In genomic region chr5:56471707-56472106, GRCh38 we compare ENCODE assay signal across 23 cellular contexts.
DNase-seq lines count a peak whose midpoint lies in the region; ATAC-seq, FAIRE-seq and TF ChIP-seq lines count a peak whose summit lies in the region.
"Had no signal": no experiment of that assay in that cellular context is flagged by ENCODE, and none has a peak within 500 bp of the region (broad histone marks: within the 10 kb centered on the region; RNA-seq: fewer than 3 reads in every experiment).

No MANE protein-coding gene starts in this region.

- H3K4me2 ChIP-seq in HepG2 (ENCODE audit: low read depth, low read length) (no peak overlapping the region), mesenchymal stem cell (ENCODE audit: low read length, poor library complexity, severe bottlenecking) (no peak overlapping the region)
- H3K4me2 ChIP-seq: GM23338 had no signal

- no TSS peak for BruUV-seq in HepG2 (replicated peaks; lab: Mats Ljungman, UMichigan)

- no peak overlapping the region for H4K91ac ChIP-seq in mesenchymal stem cell (ENCODE audit: low read length)

- POLR2A ChIA-PET in HepG2 (lab: Yijun Ruan, JAX): interaction anchor here (1.1 to 1.7 kb wide), 2 partner anchors 25 to 143 kb away, joined by 3 to 4 read pairs; no protein-coding TSS in a partner anchor

- no peak overlapping the region for H3K4ac ChIP-seq in mesenchymal stem cell (ENCODE audit: low read depth in 1 of 2, low read length in 2 of 2)

- FAIRE-seq in HepG2 (lab: Jason Lieb, UNC): peak; percentile 60
- FAIRE-seq: A204.1, G401.6, GM12892 had no signal

- H3K9me3 ChIP-seq in HepG2 (ENCODE audit: low read length) (no peaks in the 10 kb centered on the region), right lobe of liver (no peaks in the 10 kb centered on the region), mesenchymal stem cell (ENCODE audit: control insufficient read depth, low read length) (no peaks in the 10 kb centered on the region), colonic mucosa (no peaks in the 10 kb centered on the region)
- H3K9me3 ChIP-seq: BE2C had no signal

- no peak overlapping the region for H3K23ac ChIP-seq in mesenchymal stem cell (ENCODE audit: low read length in 2 of 2)

- H2BK5ac ChIP-seq in mesenchymal stem cell (ENCODE audit: low read depth, low read length, poor library complexity, severe bottlenecking): no peak overlapping the region

- TF ChIP-seq RAD21 in HepG2 (CRISPR knock-in tag; IDR thresholded peaks at IDR 0.05): no peak

- H3K9me3 Mint-ChIP-seq in immature natural killer cell: no peaks in the 10 kb centered on the region
- H3K9me3 Mint-ChIP-seq: CD4-positive, alpha-beta T cell; CD8-positive, alpha-beta memory T cell; GM23338; H9 had no signal

- H3K27ac ChIP-seq in HepG2 (ENCODE audit: extremely low read length, insufficient read depth, low read length) (no peak overlapping the region), right lobe of liver (no peak overlapping the region), mesenchymal stem cell (ENCODE audit: low read length, poor library complexity, severe bottlenecking) (no peak overlapping the region), colonic mucosa (no peak overlapping the region)
- H3K27ac ChIP-seq: 22Rv1; BLaER1 treated with 17β-estradiol and CSF1 and Interleukin-3, amounts not matched to agents 10 nM and 100 nM had no signal

- 94% methylated on average over 2 of the region's 2 CpGs for WGBS in HepG2 (ENCODE audit: low lambda C conversion rate)
- 83% methylated on average over 2 of the region's 2 CpGs for WGBS in right lobe of liver (ENCODE audit: insufficient coverage, low coverage, low lambda C conversion rate, missing lambda C conversion rate)
- WGBS in mesenchymal stem cell: 83% methylated on average over 2 of the region's 2 CpGs

- H3K18ac ChIP-seq in mesenchymal stem cell (ENCODE audit: low read depth in 1 of 2, low read length in 2 of 2): no peak overlapping the region

- H3K27ac Mint-ChIP-seq in immature natural killer cell: no peak overlapping the region
- H3K27ac Mint-ChIP-seq: CD4-positive, alpha-beta T cell; CD8-positive, alpha-beta memory T cell; GM23338; H9 had no signal

- H4K8ac ChIP-seq in mesenchymal stem cell (ENCODE audit: low read length): no peak overlapping the region

- TF ChIP-seq POLR2A in HepG2 (IDR thresholded peaks at IDR 0.05; ENCODE audit: insufficient read depth in 1 of 2, low read depth in 2 of 2, low read length in 2 of 2): no peak
- TF ChIP-seq POLR2A in right lobe of liver (IDR thresholded peaks at IDR 0.05): no peak

- intact Hi-C loops in HepG2 (cut with micrococcal nuclease; ENCODE audit: unreplicated experiment) (no loop called here), right lobe of liver (cut with DNase I) (no loop called here), colonic mucosa (cut with DNase I) (no loop called here), left cardiac atrium (cut with DNase I) (no loop called here)

- no peaks in the 10 kb centered on the region for H3K79me2 ChIP-seq in HepG2 (ENCODE audit: insufficient read depth, low read length)

- no peaks in the 10 kb centered on the region; a peak in 1 of 5 replicates for H3K36me3 ChIP-seq in HepG2 (replicated peaks in 1 of 2; ENCODE audit: control insufficient read depth in 1 of 2, insufficient read depth in 2 of 2, low read length in 2 of 2)
- H3K36me3 ChIP-seq in right lobe of liver: no peaks in the 10 kb centered on the region
- H3K36me3 ChIP-seq in mesenchymal stem cell (ENCODE audit: control insufficient read depth in 1 of 2, insufficient read depth in 2 of 2, low read depth in 1 of 2, low read length in 2 of 2): no peaks in the 10 kb centered on the region
- H3K36me3 ChIP-seq in colonic mucosa: no peaks in the 10 kb centered on the region
- H3K36me3 ChIP-seq: BE2C; BLaER1 treated with 17β-estradiol and CSF1 and Interleukin-3, amounts not matched to agents 10 nM and 100 nM had no signal

- peak overlapping the region; percentile 37 to 63 for H2BK12ac ChIP-seq in mesenchymal stem cell (ENCODE audit: low read length in 2 of 2)

- DNase-seq in HepG2 (ENCODE audit: low spot score): peak; percentile 35
- DNase-seq in right lobe of liver: no peak
- DNase-seq in astrocyte of the hippocampus (ENCODE audit: low read depth, low spot score): peak; percentile 18
- no peak for DNase-seq in mesenchymal stem cell
- no peak for DNase-seq in NCI-H2196 (lab: John Stamatoyannopoulos, UW; ENCODE audit: unreplicated experiment)
- DNase-seq in colonic mucosa: no peak
- no peak for DNase-seq in left cardiac atrium
- no peak for DNase-seq in immature natural killer cell
- DNase-seq: BE2C; Calu3; CD4-positive, alpha-beta T cell; CD8-positive, alpha-beta memory T cell; DMS53; DMS79 treated with DMSO at 0.1 percent for 48 hours; H9 had no signal

- H2AFZ ChIP-seq in HepG2 (ENCODE audit: low read length) (no peak overlapping the region), mesenchymal stem cell (ENCODE audit: low read depth, low read length) (no peak overlapping the region)
- H2AFZ ChIP-seq: GM23338 had no signal

- no peak overlapping the region for H3K4me3 Mint-ChIP-seq in immature natural killer cell
- H3K4me3 Mint-ChIP-seq: CD14-positive monocyte; CD4-positive, alpha-beta T cell; CD8-positive, alpha-beta memory T cell; GM23338; H9 had no signal

- no peaks in the 10 kb centered on the region for H3K36me3 Mint-ChIP-seq in immature natural killer cell
- H3K36me3 Mint-ChIP-seq: CD8-positive, alpha-beta memory T cell had no signal

- peaks cover 0 to 2% (median 0%) of the 10 kb centered on the region in 3 donors for H3K27me3 Mint-ChIP-seq in immature natural killer cell (ENCODE audit: low read depth in 3 of 3)
- H3K27me3 Mint-ChIP-seq: CD4-positive, alpha-beta T cell had no signal

- CTCF ChIA-PET in HepG2 (lab: Yijun Ruan, JAX; ENCODE audit: low intra/inter-chr PET ratio, low total read pairs): no interaction called here

- no peak overlapping the region for H2BK15ac ChIP-seq in mesenchymal stem cell (ENCODE audit: low read depth, poor library complexity, severe bottlenecking)

- H3K14ac ChIP-seq in mesenchymal stem cell (ENCODE audit: low read length in 2 of 2): no peak overlapping the region

- no peaks in the 10 kb centered on the region for H4K20me1 ChIP-seq in HepG2 (ENCODE audit: insufficient read depth, low read length)
- H4K20me1 ChIP-seq: BLaER1 treated with 17β-estradiol and CSF1 and Interleukin-3, amounts not matched to agents 10 nM and 100 nM had no signal

- TF ChIP-seq CTCF in HepG2 (CRISPR knock-in tag; IDR thresholded peaks at IDR 0.05) (no peak), right lobe of liver (IDR thresholded peaks at IDR 0.05) (no peak), colonic mucosa (IDR thresholded peaks at IDR 0.05) (no peak)

- H3K4me3 ChIP-seq in HepG2 (replicated peaks in 1 of 3; ENCODE audit: insufficient read depth in 1 of 3, low read depth in 2 of 3, low read length in 3 of 3) (no peak overlapping the region), right lobe of liver (no peak overlapping the region), mesenchymal stem cell (ENCODE audit: insufficient read depth in 1 of 2, low read depth in 1 of 2, low read length in 2 of 2) (no peak overlapping the region), colonic mucosa (no peak overlapping the region)
- H3K4me3 ChIP-seq: BLaER1 treated with 17β-estradiol and CSF1 and Interleukin-3, amounts not matched to agents 10 nM and 100 nM; GM23338 had no signal

- TF ChIP-seq EP300 in HepG2 (IDR thresholded peaks at IDR 0.05; ENCODE audit: low read depth in 2 of 2, low read length in 2 of 2) (no peak), HepG2 (CRISPR knock-in tag; IDR thresholded peaks at IDR 0.05; ENCODE audit: borderline replicate concordance) (no peak)

- H3K27me3 ChIP-seq in HepG2 (ENCODE audit: control insufficient read depth in 1 of 2, insufficient read depth in 2 of 2, low read length in 2 of 2): no peaks in the 10 kb centered on the region
- no peaks in the 10 kb centered on the region for H3K27me3 ChIP-seq in right lobe of liver
- H3K27me3 ChIP-seq in mesenchymal stem cell (ENCODE audit: control insufficient read depth in 1 of 2, insufficient read depth in 1 of 2, low read length in 2 of 2): peaks cover 0 to 9% of the 10 kb centered on the region in 2 experiments
- H3K27me3 ChIP-seq in colonic mucosa: no peaks in the 10 kb centered on the region
- H3K27me3 ChIP-seq: BE2C; BLaER1 treated with 17β-estradiol and CSF1 and Interleukin-3, amounts not matched to agents 10 nM and 100 nM had no signal

- no peaks in the 10 kb centered on the region for H3K79me1 ChIP-seq in mesenchymal stem cell (replicated peaks; ENCODE audit: low read length, poor library complexity, severe bottlenecking)

- H3K4me1 ChIP-seq in HepG2 (ENCODE audit: insufficient read depth, low read length): peaks cover 60% of the 10 kb centered on the region
- H3K4me1 ChIP-seq in right lobe of liver: no peaks in the 10 kb centered on the region
- peaks cover 4% of the 10 kb centered on the region for H3K4me1 ChIP-seq in mesenchymal stem cell (ENCODE audit: control insufficient read depth, insufficient read depth, low read depth, low read length)
- H3K4me1 ChIP-seq in colonic mucosa: no peaks in the 10 kb centered on the region

- no peak overlapping the region for H2AK5ac ChIP-seq in mesenchymal stem cell (ENCODE audit: low read length, severe bottlenecking)

- in situ Hi-C loops in HepG2 (cut with HindIII; ENCODE audit: extremely low pct_ligation_motif_present, low pct_unique_long_range_greater_than_20kb): no loop called here

- ATAC-seq in HepG2 (no peak), right lobe of liver (no peak), left cardiac atrium (no peak)
- ATAC-seq: GM23338, HCT116 had no signal

- no peaks in the 10 kb centered on the region for H3K4me1 Mint-ChIP-seq in immature natural killer cell

- H3K9ac ChIP-seq in HepG2 (ENCODE audit: insufficient read depth, low read depth, low read length) (no peak overlapping the region), mesenchymal stem cell (ENCODE audit: low read length) (no peak overlapping the region), colonic mucosa (ENCODE audit: low read depth in 2 of 2, low read length in 2 of 2) (no peak overlapping the region)
- H3K9ac ChIP-seq: BLaER1 treated with 17β-estradiol and CSF1 and Interleukin-3, amounts not matched to agents 10 nM and 100 nM had no signal

- H2BK120ac ChIP-seq in mesenchymal stem cell (ENCODE audit: low read depth, low read length): no peak overlapping the region

TF ChIP-seq in HepG2, 621 proteins besides CTCF, POLR2A, EP300 and RAD21 (continues in another document):
- no peak for TF ChIP-seq SSRP1 (CRISPR knock-in tag; IDR thresholded peaks at IDR 0.05)
- TF ChIP-seq TOE1 (CRISPR knock-in tag; IDR thresholded peaks at IDR 0.05): no peak
- TF ChIP-seq SMARCC2 (IDR thresholded peaks at IDR 0.05): no peak

Comparison
In these comparisons a context has a peak if more than half of its experiments do, and no peak if none do; other contexts are left out.
1. DNase-seq: peak in HepG2 (single experiment) and astrocyte of the hippocampus (single experiment); none in right lobe of liver (0 of 3), mesenchymal stem cell (single experiment), NCI-H2196 (single experiment), colonic mucosa (single experiment), left cardiac atrium (single experiment) and immature natural killer cell (0 of 3).